15 cellular contexts compared by ENCODE assay signal in the genomic region with DNA sequence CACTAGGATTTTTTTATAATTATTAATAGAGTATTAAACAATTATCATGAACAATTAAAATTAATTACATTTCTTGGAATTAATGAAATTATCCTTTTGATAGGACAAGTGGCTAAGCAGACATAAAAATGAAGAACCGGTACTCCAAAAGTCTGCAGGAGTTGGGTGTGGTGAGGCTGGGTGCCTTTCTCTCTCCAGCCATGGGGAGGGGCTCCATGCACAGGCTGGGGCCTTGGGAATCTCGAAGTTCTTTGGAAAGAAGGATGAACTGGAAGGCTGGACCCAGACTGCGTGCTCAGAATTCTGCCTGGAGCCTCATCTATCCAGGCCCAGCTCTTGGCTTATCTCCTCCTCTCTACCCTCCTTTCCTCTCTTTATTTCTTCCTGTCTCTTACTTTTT.
DNase-seq lines count a peak whose midpoint lies in the region; ATAC-seq and TF ChIP-seq lines count a peak whose summit lies in the region.
"Had no signal": no experiment of that assay in that cellular context is flagged by ENCODE, and none has a peak within 500 bp of the region (broad histone marks: within the 10 kb centered on the region; RNA-seq: fewer than 3 reads in every experiment).

No MANE protein-coding gene starts in this region.

- TF ChIP-seq CTCF in heart right ventricle (IDR thresholded peaks at IDR 0.05) (peak in 5 of 9 donors; percentile 19 to 39 (median 30)), epithelial cell of proximal tubule (conservative IDR thresholded peaks at IDR 0.05; ENCODE audit: low read depth, low read length) (peak; percentile 71), retinal pigment epithelial cell (conservative IDR thresholded peaks at IDR 0.05; ENCODE audit: low read depth, low read length) (peak; percentile 45), tibial artery (IDR thresholded peaks at IDR 0.05) (no peak)

- ATAC-seq in heart right ventricle, result no peak
- ATAC-seq in left cardiac atrium, result no peak
- ATAC-seq in GM21526 (IDR thresholded peaks at IDR 0.05; ENCODE audit: low FRiP score, unreplicated experiment), result no peak
- ATAC-seq: gastrocnemius medialis had no signal

- 70 to 86% methylated on average over 3 of the region's 3 CpGs for WGBS in heart right ventricle, 2 donors

- peaks cover 0 to 4% (median 0%) of the 10 kb centered on the region in 11 donors for H3K9me3 ChIP-seq in heart right ventricle
- no peaks in the 10 kb centered on the region for H3K9me3 ChIP-seq in tibial artery
- H3K9me3 ChIP-seq: gastrocnemius medialis, MG63 had no signal

- intact Hi-C loops in heart right ventricle (cut with DNase I) (no loop called here), left cardiac atrium (cut with DNase I) (loop anchor here in 1 of 2 donors (5.0 kb wide), 1 partner anchor 253 kb away; no protein-coding TSS in a partner anchor), tibial artery (cut with DNase I; ENCODE audit: low total_unique reads) (no loop called here)

- H3K27me3 ChIP-seq in heart right ventricle (peaks cover 0 to 22% (median 0%) of the 10 kb centered on the region in 7 donors), tibial artery (peaks cover 0 to 46% of the 10 kb centered on the region in 2 donors)
- H3K27me3 ChIP-seq: MG63 had no signal

- DNase-seq in heart right ventricle (no peak), left cardiac atrium (no peak), RPMI7951 (ENCODE audit: low read depth) (peak; percentile 29), epithelial cell of proximal tubule (ENCODE audit: low read depth) (no peak), retinal pigment epithelial cell (ENCODE audit: low read depth) (no peak), tibial artery (no peak), midbrain (lab: John Stamatoyannopoulos, UW) (no peak)
- DNase-seq: activated CD4-positive, alpha-beta T cell treated with anti-CD3 and anti-CD28 coated beads, Interleukin-2, amount 10 ng/mL, durations not matched to agents 24 days and 14 days; activated naive CD4-positive, alpha-beta T cell treated with anti-CD3 and anti-CD28 coated beads, Interleukin-2, amount 10 ng/mL, durations not matched to agents 7 days and 5 days; gastrocnemius medialis; MG63; NCI-H2029 treated with DMSO at 0.1 percent for 48 hours; NCI-H526 treated with DMSO at 0.1 percent for 48 hours; RPMI8226 had no signal

- no peak overlapping the region for H3K4me3 ChIP-seq in heart right ventricle
- no peak overlapping the region for H3K4me3 ChIP-seq in epithelial cell of proximal tubule (ENCODE audit: low read depth, low read length)
- H3K4me3 ChIP-seq in retinal pigment epithelial cell (ENCODE audit: low read length), result no peak overlapping the region
- H3K4me3 ChIP-seq in tibial artery, result no peak overlapping the region
- H3K4me3 ChIP-seq: gastrocnemius medialis, MG63 had no signal

- H3K4me1 ChIP-seq in heart right ventricle (no peaks in the 10 kb centered on the region), tibial artery (no peaks in the 10 kb centered on the region)
- H3K4me1 ChIP-seq: gastrocnemius medialis had no signal

- H3K36me3 ChIP-seq in heart right ventricle (no peaks in the 10 kb centered on the region), tibial artery (no peaks in the 10 kb centered on the region)
- H3K36me3 ChIP-seq: gastrocnemius medialis, MG63 had no signal

- H3K27ac ChIP-seq in heart right ventricle, result no peak overlapping the region
- no peak overlapping the region for H3K27ac ChIP-seq in tibial artery
- H3K27ac ChIP-seq: gastrocnemius medialis had no signal

Comparison
In these comparisons a context has a peak if more than half of its experiments do, and no peak if none do; other contexts are left out.
1. CTCF ChIP-seq: peak in heart right ventricle (5 of 9), epithelial cell of proximal tubule (single experiment) and retinal pigment epithelial cell (single experiment); none in tibial artery (0 of 2).